In genomic region chr5:171697591-171698102, GRCh38 we compare ENCODE assay signal across 25 cellular contexts.
"Had no signal": no experiment of that assay in that cellular context is flagged by ENCODE, and none has a peak within 500 bp of the region (broad histone marks: within the 10 kb centered on the region; RNA-seq: fewer than 3 reads in every experiment).

No MANE protein-coding gene starts in this region.

- H3K4me1 ChIP-seq: adrenal gland, breast epithelium had no signal

- H3K9me3 Mint-ChIP-seq: activated naive CD8-positive, alpha-beta T cell treated with anti-CD3 and anti-CD28 coated beads, Interleukin-2, amount 10 ng/mL, durations not matched to agents 7 days and 5 days; central memory CD8-positive, alpha-beta T cell; T-cell had no signal

- H3K4me3 Mint-ChIP-seq: activated CD4-positive, alpha-beta T cell treated with anti-CD3 and anti-CD28 coated beads for 36 hours; activated CD8-positive, alpha-beta T cell treated with anti-CD3 and anti-CD28 coated beads, Interleukin-2, amount 10 ng/mL, durations not matched to agents 7 days and 5 days; activated naive CD8-positive, alpha-beta T cell treated with anti-CD3 and anti-CD28 coated beads, Interleukin-2, amount 10 ng/mL, durations not matched to agents 7 days and 5 days; central memory CD8-positive, alpha-beta T cell; T-cell had no signal

- H3K9me3 ChIP-seq: adrenal gland, breast epithelium had no signal

- H3K27me3 ChIP-seq: adrenal gland, breast epithelium had no signal

- H3K4me2 ChIP-seq: KMS-11 had no signal

- DNase-seq: activated CD4-positive, alpha-beta T cell treated with anti-CD3 and anti-CD28 coated beads for 36 hours; activated CD4-positive, alpha-beta T cell treated with anti-CD3 and anti-CD28 coated beads, Interleukin-2, amount 50 U/mL, for 4 hours; activated CD8-positive, alpha-beta memory T cell treated with anti-CD3 and anti-CD28 coated beads, Interleukin-2, amount 50 U/mL, for 48 hours; activated CD8-positive, alpha-beta T cell treated with anti-CD3 and anti-CD28 coated beads, Interleukin-2, amount 10 ng/mL, durations not matched to agents 7 days and 5 days; activated naive CD4-positive, alpha-beta T cell treated with anti-CD3 and anti-CD28 coated beads, Interleukin-2, amount 50 U/mL, for 16 hours; activated naive CD8-positive, alpha-beta T cell treated with anti-CD3 and anti-CD28 coated beads, Interleukin-2, amount 10 ng/mL, durations not matched to agents 7 days and 5 days; activated T-cell treated with anti-CD3 and anti-CD28 coated beads, Interleukin-2, amount 50 U/mL, for 1 hour; adrenal gland; anterior cingulate cortex; NCI-H1092; NCI-H1417; NCI-H1930; NCI-H2171 treated with DMSO at 0.1 percent for 48 hours; NCI-H226; NCI-H69; PC-3; SIG-M5; T-cell; T-helper 2 cell; T1000 had no signal

- H3K27ac Mint-ChIP-seq: activated CD4-positive, alpha-beta T cell treated with anti-CD3 and anti-CD28 coated beads for 36 hours; activated CD8-positive, alpha-beta T cell treated with anti-CD3 and anti-CD28 coated beads, Interleukin-2, amount 10 ng/mL, durations not matched to agents 7 days and 5 days; activated naive CD8-positive, alpha-beta T cell treated with anti-CD3 and anti-CD28 coated beads, Interleukin-2, amount 10 ng/mL, durations not matched to agents 7 days and 5 days; T-cell had no signal

- H3K27ac ChIP-seq: adrenal gland, breast epithelium, KMS-11 had no signal

- H3K4me3 ChIP-seq: adrenal gland, breast epithelium had no signal

- H3K27me3 Mint-ChIP-seq: activated naive CD8-positive, alpha-beta T cell treated with anti-CD3 and anti-CD28 coated beads, Interleukin-2, amount 10 ng/mL, durations not matched to agents 7 days and 5 days had no signal

- H3K36me3 Mint-ChIP-seq: activated naive CD8-positive, alpha-beta T cell treated with anti-CD3 and anti-CD28 coated beads, Interleukin-2, amount 10 ng/mL, durations not matched to agents 7 days and 5 days; T-cell had no signal

- H3K9ac ChIP-seq: KMS-11 had no signal

- ATAC-seq: activated CD4-positive, alpha-beta T cell treated with anti-CD3 and anti-CD28 coated beads for 36 hours; activated CD8-positive, alpha-beta T cell treated with anti-CD3 and anti-CD28 coated beads, Interleukin-2, amount 10 ng/mL, durations not matched to agents 7 days and 5 days; PC-3; T-cell had no signal

- FAIRE-seq: RCC 7860, TTC549 had no signal

- H3K36me3 ChIP-seq: adrenal gland, breast epithelium had no signal

- H3K4me1 Mint-ChIP-seq: activated CD4-positive, alpha-beta T cell treated with anti-CD3 and anti-CD28 coated beads for 36 hours; activated naive CD8-positive, alpha-beta T cell treated with anti-CD3 and anti-CD28 coated beads, Interleukin-2, amount 10 ng/mL, durations not matched to agents 7 days and 5 days; central memory CD8-positive, alpha-beta T cell; T-cell had no signal
